In genomic region chr12:58171914-58172313, GRCh38 we compare ENCODE assay signal across 19 cellular contexts.
DNase-seq lines count a peak whose midpoint lies in the region; ATAC-seq, FAIRE-seq and TF ChIP-seq lines count a peak whose summit lies in the region.
"Had no signal": no experiment of that assay in that cellular context is flagged by ENCODE, and none has a peak within 500 bp of the region (broad histone marks: within the 10 kb centered on the region; RNA-seq: fewer than 3 reads in every experiment).

No MANE protein-coding gene starts in this region.

- intact Hi-C loops in Right ventricle myocardium superior (cut with DNase I) (no loop called here), left ventricle myocardium inferior (cut with micrococcal nuclease) (no loop called here), endothelial cell of umbilical vein (cut with micrococcal nuclease) (no loop called here), transverse colon (cut with DNase I; ENCODE audit: low total_unique reads) (no loop called here), esophagus squamous epithelium (cut with DNase I) (no loop called here)

- H3K4me1 ChIP-seq in left ventricle myocardium inferior = no peaks in the 10 kb centered on the region
- H3K4me1 ChIP-seq in endothelial cell of umbilical vein (ENCODE audit: control insufficient read depth, extremely low read depth, insufficient read depth, low read length) = no peaks in the 10 kb centered on the region
- peaks cover 0 to 27% (median 11%) of the 10 kb centered on the region in 4 donors for H3K4me1 ChIP-seq in transverse colon
- peaks cover 0 to 7% (median 0%) of the 10 kb centered on the region in 3 donors for H3K4me1 ChIP-seq in esophagus squamous epithelium
- no peaks in the 10 kb centered on the region for H3K4me1 ChIP-seq in SK-N-SH (ENCODE audit: control insufficient read depth in 1 of 2, insufficient read depth in 2 of 2, low read depth in 1 of 2, low read length in 1 of 2)
- H3K4me1 ChIP-seq: uterus had no signal

- TF ChIP-seq POLR2A in endothelial cell of umbilical vein (IDR thresholded peaks at IDR 0.05; ENCODE audit: low read depth, low read length) (no peak), transverse colon (IDR thresholded peaks at IDR 0.05) (no peak), esophagus squamous epithelium (IDR thresholded peaks at IDR 0.05) (no peak)

- no peak for FAIRE-seq in endothelial cell of umbilical vein (lab: Jason Lieb, UNC)
- FAIRE-seq: A549 had no signal

- H3K79me2 ChIP-seq in endothelial cell of umbilical vein (ENCODE audit: control insufficient read depth, insufficient read depth, low read length) = no peaks in the 10 kb centered on the region
- H3K79me2 ChIP-seq in SK-N-SH (ENCODE audit: insufficient read depth) = no peaks in the 10 kb centered on the region

- WGBS in transverse colon (ENCODE audit: low coverage in 1 of 2), 2 donors = 23 to 39% methylated on average over 2 of the region's 2 CpGs
- WGBS in esophagus squamous epithelium, 2 donors = 29% methylated on average over 2 of the region's 2 CpGs
- 8% methylated on average over 2 of the region's 2 CpGs for WGBS in SK-N-SH (ENCODE audit: low lambda C conversion rate)

- no peak overlapping the region for H3K4me2 ChIP-seq in endothelial cell of umbilical vein (ENCODE audit: insufficient read depth, low read length)
- no peak overlapping the region for H3K4me2 ChIP-seq in SK-N-SH
- H3K4me2 ChIP-seq: A549 had no signal

- H3K9ac ChIP-seq in endothelial cell of umbilical vein (replicated peaks; ENCODE audit: extremely low read depth, insufficient read depth, low read length) (no peak overlapping the region), SK-N-SH (no peak overlapping the region)

- TF ChIP-seq CTCF in left ventricle myocardium inferior (IDR thresholded peaks at IDR 0.05; ENCODE audit: borderline replicate concordance) = no peak
- no peak for TF ChIP-seq CTCF in endothelial cell of umbilical vein (IDR thresholded peaks at IDR 0.05; ENCODE audit: extremely low read depth in 1 of 2, insufficient read depth in 1 of 2, low read depth in 1 of 2, low read length in 2 of 2)
- no peak for TF ChIP-seq CTCF in transverse colon (IDR thresholded peaks at IDR 0.05)
- no peak for TF ChIP-seq CTCF in esophagus squamous epithelium (IDR thresholded peaks at IDR 0.05)
- no peak for TF ChIP-seq CTCF in SK-N-SH (IDR thresholded peaks at IDR 0.05)

- H3K27ac ChIP-seq in left ventricle myocardium inferior (replicated peaks) (no peak overlapping the region), endothelial cell of umbilical vein (ENCODE audit: insufficient read depth, low read depth, low read length) (no peak overlapping the region), transverse colon (peak overlapping the region in 2 of 4 donors; percentile 10 to 19), esophagus squamous epithelium (no peak overlapping the region), SK-N-SH (ENCODE audit: low read depth in 2 of 2, low read length in 1 of 2) (no peak overlapping the region)
- H3K27ac ChIP-seq: A549, uterus had no signal

- no peaks in the 10 kb centered on the region for H4K20me1 ChIP-seq in endothelial cell of umbilical vein (replicated peaks; ENCODE audit: control insufficient read depth, extremely low read depth, insufficient read depth, low read length)
- H4K20me1 ChIP-seq in SK-N-SH (ENCODE audit: insufficient read depth) = no peaks in the 10 kb centered on the region

- in situ Hi-C loops in transverse colon (cut with MboI; ENCODE audit: low pct_ligation_motif_present in 1 of 4, low pct_unique_long_range_greater_than_20kb in 1 of 4, low sequenced_read_pairs in 3 of 4) = no loop called here

- H2AFZ ChIP-seq in endothelial cell of umbilical vein (ENCODE audit: low read depth, low read length) (peak overlapping the region; percentile 14), SK-N-SH (ENCODE audit: low read depth) (no peak overlapping the region)

- H3K9me2 ChIP-seq in SK-N-SH = no peaks in the 10 kb centered on the region

- no peak overlapping the region for H3K4me3 ChIP-seq in left ventricle myocardium inferior
- no peak overlapping the region for H3K4me3 ChIP-seq in endothelial cell of umbilical vein (replicated peaks in 1 of 3; ENCODE audit: insufficient read depth in 1 of 3, low read depth in 1 of 3, low read length in 3 of 3)
- no peak overlapping the region for H3K4me3 ChIP-seq in transverse colon
- H3K4me3 ChIP-seq in esophagus squamous epithelium = no peak overlapping the region
- H3K4me3 ChIP-seq in SK-N-SH (ENCODE audit: low read depth in 2 of 2, low read length in 1 of 2) = no peak overlapping the region
- H3K4me3 ChIP-seq: A549, uterus had no signal

- no peaks in the 10 kb centered on the region for H3K9me3 ChIP-seq in left ventricle myocardium inferior (replicated peaks)
- H3K9me3 ChIP-seq in endothelial cell of umbilical vein (replicated peaks; ENCODE audit: control insufficient read depth, insufficient read depth, low read length) = no peaks in the 10 kb centered on the region
- no peaks in the 10 kb centered on the region for H3K9me3 ChIP-seq in transverse colon
- H3K9me3 ChIP-seq in esophagus squamous epithelium = no peaks in the 10 kb centered on the region
- H3K9me3 ChIP-seq in SK-N-SH = no peaks in the 10 kb centered on the region
- H3K9me3 ChIP-seq: A549, uterus had no signal

- H3F3A ChIP-seq in SK-N-SH (replicated peaks; ENCODE audit: insufficient read depth) = no peaks in the 10 kb centered on the region

- dilution Hi-C loops in endothelial cell of umbilical vein (cut with MboI; ENCODE audit: extremely low pct_ligation_motif_present, low sequenced_read_pairs) = no loop called here

- TF ChIP-seq RAD21 in SK-N-SH (IDR thresholded peaks at IDR 0.05; ENCODE audit: low read length) = no peak

- DNase-seq in Right ventricle myocardium superior (no peak), left ventricle myocardium inferior (no peak), endothelial cell of umbilical vein (ENCODE audit: low read depth, low spot score) (peak; percentile 80), myocyte (ENCODE audit: low read depth) (peak; percentile 5), transverse colon (peak; percentile 18), esophagus squamous epithelium (lab: John Stamatoyannopoulos, UW) (no peak), SK-N-SH (no peak)
- DNase-seq in stimulated activated naive CD4-positive, alpha-beta T cell (lab: John Stamatoyannopoulos, UW) = no peak
- DNase-seq: activated CD8-positive, alpha-beta memory T cell treated with anti-CD3 and anti-CD28 coated beads, Interleukin-2, amount 50 U/mL, for 48 hours; activated naive CD8-positive, alpha-beta T cell treated with anti-CD3 and anti-CD28 coated beads for 36 hours; CD8-positive, alpha-beta memory T cell; GF-D8; immature natural killer cell; NCI-H82; posterior cingulate gyrus; T-cell; uterus had no signal

- BruUV-seq in endothelial cell of umbilical vein (replicated peaks; lab: Mats Ljungman, UMichigan) = no TSS peak

- TF ChIP-seq EP300 in transverse colon (IDR thresholded peaks at IDR 0.05; ENCODE audit: low read depth) (no peak), SK-N-SH (IDR thresholded peaks at IDR 0.05; ENCODE audit: borderline replicate concordance in 1 of 2, low read depth in 1 of 2, low read length in 1 of 2) (no peak)

- no peaks in the 10 kb centered on the region for H3K27me3 ChIP-seq in left ventricle myocardium inferior (ENCODE audit: low read depth)
- no peaks in the 10 kb centered on the region for H3K27me3 ChIP-seq in endothelial cell of umbilical vein (ENCODE audit: control insufficient read depth in 2 of 2, insufficient read depth in 2 of 2, low read length in 2 of 2)
- no peaks in the 10 kb centered on the region for H3K27me3 ChIP-seq in transverse colon
- no peaks in the 10 kb centered on the region for H3K27me3 ChIP-seq in esophagus squamous epithelium
- H3K27me3 ChIP-seq in SK-N-SH (ENCODE audit: insufficient read depth) = peaks cover under 1% of the 10 kb centered on the region; the same call in 1 of the 2 replicates
- H3K27me3 ChIP-seq: uterus had no signal

- no peaks in the 10 kb centered on the region for H3K9me1 ChIP-seq in endothelial cell of umbilical vein (replicated peaks; ENCODE audit: control insufficient read depth, extremely low read depth, insufficient read depth, low read length)

- peak; percentile 58 for ATAC-seq in Right ventricle myocardium superior (ENCODE audit: poor library complexity)
- ATAC-seq: A549; activated CD4-positive, CD25-positive, alpha-beta regulatory T cell treated with anti-CD3 and anti-CD28 coated beads, Interleukin-2, amount 50 U/mL, for 24 hours; T-cell had no signal

- CTCF ChIA-PET in endothelial cell of umbilical vein (lab: Charles Lee) = interaction anchor here (1.7 kb wide), 1 partner anchor 65 kb away, joined by 4 read pairs; no protein-coding TSS in a partner anchor
- CTCF ChIA-PET in SK-N-SH (lab: Yijun Ruan, JAX) = no interaction called here

- no peaks in the 10 kb centered on the region for H3K36me3 ChIP-seq in left ventricle myocardium inferior
- H3K36me3 ChIP-seq in endothelial cell of umbilical vein (ENCODE audit: control insufficient read depth in 2 of 2, extremely low read depth in 1 of 2, insufficient read depth in 2 of 2, low read length in 2 of 2) = no peaks in the 10 kb centered on the region
- H3K36me3 ChIP-seq in transverse colon = no peaks in the 10 kb centered on the region
- H3K36me3 ChIP-seq in esophagus squamous epithelium = no peaks in the 10 kb centered on the region
- H3K36me3 ChIP-seq in SK-N-SH (replicated peaks in 1 of 2; ENCODE audit: control insufficient read depth in 1 of 2, insufficient read depth in 2 of 2, low read length in 1 of 2) = no peaks in the 10 kb centered on the region
- H3K36me3 ChIP-seq: uterus had no signal

- POLR2A ChIA-PET in endothelial cell of umbilical vein (lab: Charles Lee) (no interaction called here), SK-N-SH (lab: Yijun Ruan, JAX) (no interaction called here)

TF ChIP-seq in endothelial cell of umbilical vein, 7 proteins besides CTCF, POLR2A, EP300 and RAD21:
- TF ChIP-seq FOS (IDR thresholded peaks at IDR 0.05; ENCODE audit: borderline replicate concordance, insufficient read depth, low read length) = no peak
- no peak for TF ChIP-seq EZH2 (IDR thresholded peaks at IDR 0.05; ENCODE audit: borderline replicate concordance, low read depth, low read length, severe bottlenecking)

TF ChIP-seq in SK-N-SH, 30 proteins besides CTCF, POLR2A, EP300 and RAD21 (continues in another document):
- TF ChIP-seq USF2 (IDR thresholded peaks at IDR 0.05; ENCODE audit: borderline replicate concordance, low read depth, low read length) = no peak
- no peak for TF ChIP-seq RFX5 (IDR thresholded peaks at IDR 0.05; ENCODE audit: low read length)
- TF ChIP-seq CHD2 (IDR thresholded peaks at IDR 0.05; ENCODE audit: low read length, partially characterized antibody) = no peak
- no peak for TF ChIP-seq FOSL2 (IDR thresholded peaks at IDR 0.05; ENCODE audit: borderline replicate concordance, low read depth)
- TF ChIP-seq FOXJ3 (CRISPR knock-in tag; IDR thresholded peaks at IDR 0.05) = no peak
- no peak for TF ChIP-seq RCOR1 (IDR thresholded peaks at IDR 0.05; ENCODE audit: low read length)

Comparison
In these comparisons a context has a peak if more than half of its experiments do, and no peak if none do; other contexts are left out.
1. DNase-seq: peak in endothelial cell of umbilical vein (single experiment), myocyte (single experiment) and transverse colon (single experiment); none in Right ventricle myocardium superior (single experiment), left ventricle myocardium inferior (single experiment), esophagus squamous epithelium (single experiment), SK-N-SH (single experiment) and stimulated activated naive CD4-positive, alpha-beta T cell (0 of 6).